Comparison of ENCODE assay signal across 8 cellular contexts in the genomic region with DNA sequence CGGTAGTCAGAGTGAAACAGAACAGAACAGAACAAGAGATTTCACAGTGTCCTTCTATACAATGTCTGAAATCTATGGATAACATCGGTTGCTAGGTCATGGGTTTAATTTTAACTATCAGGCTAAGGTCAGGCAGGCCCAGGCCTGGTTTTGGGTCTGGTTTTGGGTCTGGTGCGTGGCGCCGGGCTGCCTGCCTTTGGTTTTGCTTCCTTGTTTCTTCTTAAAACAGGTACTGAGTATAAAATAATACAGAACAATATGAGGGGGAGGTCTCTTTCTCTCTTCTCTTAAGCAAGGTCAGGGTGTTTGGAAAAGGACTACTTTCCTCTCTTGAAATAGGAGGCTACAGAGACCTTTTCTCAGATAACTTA. TPM values are rescaled to one million over a fixed set of nuclear protein-coding genes. Genes with fewer than 3 reads are reported as not detected.
A peak's percentile ranks its signal among the peaks of the same experiment; 100 is the strongest.
DNase-seq lines count a peak whose midpoint lies in the region; ATAC-seq, FAIRE-seq and TF ChIP-seq lines count a peak whose summit lies in the region.

No MANE protein-coding gene starts in this region.

- no peaks in the 10 kb centered on the region for H3K9me1 ChIP-seq in endothelial cell of umbilical vein (replicated peaks; ENCODE audit: control insufficient read depth, extremely low read depth, insufficient read depth, low read length)

- H3K9me2 ChIP-seq in DOHH2 (replicated peaks; ENCODE audit: control insufficient read depth, low read length) = no peaks in the 10 kb centered on the region

- CTCF ChIA-PET in endothelial cell of umbilical vein (lab: Charles Lee) = interaction anchor here (1.1 to 2.2 kb wide), 3 partner anchors 34 to 256 kb away, joined by 4 to 7 read pairs (median 5); no protein-coding TSS in a partner anchor

- H3K79me2 ChIP-seq in DOHH2 (ENCODE audit: control insufficient read depth, low read length) (peaks cover 69% of the 10 kb centered on the region), endothelial cell of umbilical vein (ENCODE audit: control insufficient read depth, insufficient read depth, low read length) (peaks cover 64% of the 10 kb centered on the region)

- dilution Hi-C loops in endothelial cell of umbilical vein (cut with MboI; ENCODE audit: extremely low pct_ligation_motif_present, low sequenced_read_pairs) = no loop called here

- ATAC-seq in sciatic nerve = no peak
- ATAC-seq in GM19328 (IDR thresholded peaks at IDR 0.05; ENCODE audit: unreplicated experiment) = no peak

- FAIRE-seq in endothelial cell of umbilical vein (lab: Jason Lieb, UNC) = no peak

- H3K27me3 ChIP-seq in DOHH2 (ENCODE audit: control insufficient read depth, low read length) (no peaks in the 10 kb centered on the region), endothelial cell of umbilical vein (ENCODE audit: control insufficient read depth in 2 of 2, insufficient read depth in 2 of 2, low read length in 2 of 2) (no peaks in the 10 kb centered on the region)

- intact Hi-C loops in endothelial cell of umbilical vein (cut with micrococcal nuclease) (loop anchor here (5.0 to 10.0 kb wide), 3 partner anchors 155 to 712 kb away; partner anchors contain the start of genes MRPL46, MRPS11 and POLG), posterior vena cava (cut with DNase I) (no loop called here), sciatic nerve (cut with DNase I) (loop anchor here (10.0 kb wide), 1 partner anchor 212 kb away; no protein-coding TSS in a partner anchor)

- TF ChIP-seq POLR2A in NB4 (IDR thresholded peaks at IDR 0.05; ENCODE audit: extremely low read depth, insufficient read length) = no peak
- no peak for TF ChIP-seq POLR2A in endothelial cell of umbilical vein (IDR thresholded peaks at IDR 0.05; ENCODE audit: low read depth, low read length)

- no peak for DNase-seq in NB4 (ENCODE audit: low read depth)
- DNase-seq in endothelial cell of umbilical vein (ENCODE audit: low read depth, low spot score) = no peak
- peak; percentile 68 for DNase-seq in posterior vena cava (ENCODE audit: low spot score)
- DNase-seq in epidermal melanocyte (ENCODE audit: insufficient read length, low spot score) = no peak
- DNase-seq in activated CD4-positive, CD25-positive, alpha-beta regulatory T cell treated with anti-CD3 and anti-CD28 coated beads, Interleukin-2, amount 50 U/mL, for 72 hours = no peak
- no peak for DNase-seq in sciatic nerve (ENCODE audit: low spot score)

- H3K9ac ChIP-seq in endothelial cell of umbilical vein (replicated peaks; ENCODE audit: extremely low read depth, insufficient read depth, low read length) = peak overlapping the region; percentile 87

- H3K4me1 ChIP-seq in DOHH2 (ENCODE audit: control insufficient read depth, low read length) (peaks cover 53% of the 10 kb centered on the region), endothelial cell of umbilical vein (ENCODE audit: control insufficient read depth, extremely low read depth, insufficient read depth, low read length) (peaks cover 31% of the 10 kb centered on the region)

- 0 out of 2 replicates have a peak, but pooled peaks cover 2% of the 10 kb centered on the region for H3F3A ChIP-seq in DOHH2 (ENCODE audit: control insufficient read depth, insufficient read depth)

- H3K9me3 ChIP-seq in DOHH2 (ENCODE audit: control insufficient read depth, insufficient read depth, low read length) (no peaks in the 10 kb centered on the region), endothelial cell of umbilical vein (replicated peaks; ENCODE audit: control insufficient read depth, insufficient read depth, low read length) (no peaks in the 10 kb centered on the region)

- H3K4me2 ChIP-seq in DOHH2 (ENCODE audit: low read length) = peak overlapping the region; percentile 89
- peak overlapping the region; percentile 84 for H3K4me2 ChIP-seq in endothelial cell of umbilical vein (ENCODE audit: insufficient read depth, low read length)

- TF ChIP-seq CTCF in DOHH2 (IDR thresholded peaks at IDR 0.05; ENCODE audit: low read depth, low read length, poor library complexity, severe bottlenecking) (no peak), NB4 (IDR thresholded peaks at IDR 0.05; ENCODE audit: low read depth, low read length) (no peak), endothelial cell of umbilical vein (IDR thresholded peaks at IDR 0.05; ENCODE audit: extremely low read depth in 1 of 2, insufficient read depth in 1 of 2, low read depth in 1 of 2, low read length in 2 of 2) (no peak)

- POLR2A ChIA-PET in endothelial cell of umbilical vein (lab: Charles Lee) = no interaction called here

- H3K36me3 ChIP-seq in DOHH2 (ENCODE audit: control insufficient read depth, low read length) (peaks cover 62% of the 10 kb centered on the region), endothelial cell of umbilical vein (ENCODE audit: control insufficient read depth in 2 of 2, extremely low read depth in 1 of 2, insufficient read depth in 2 of 2, low read length in 2 of 2) (peaks cover 6 to 8% of the 10 kb centered on the region in 2 experiments)

- H4K20me1 ChIP-seq in DOHH2 (ENCODE audit: control insufficient read depth, insufficient read depth, low read depth, low read length) (peaks cover 30% of the 10 kb centered on the region), endothelial cell of umbilical vein (replicated peaks; ENCODE audit: control insufficient read depth, extremely low read depth, insufficient read depth, low read length) (no peaks in the 10 kb centered on the region)

- H3K4me3 ChIP-seq in DOHH2 (ENCODE audit: low read length) (peak overlapping the region; percentile 96), NB4 (ENCODE audit: low read depth, low read length) (peak overlapping the region; percentile 85), endothelial cell of umbilical vein (replicated peaks in 1 of 3; ENCODE audit: insufficient read depth in 1 of 3, low read depth in 1 of 3, low read length in 3 of 3) (peak overlapping the region; percentile 33 to 78 (median 70))

- H2AFZ ChIP-seq in endothelial cell of umbilical vein (ENCODE audit: low read depth, low read length) = no peak overlapping the region

- H3K27ac ChIP-seq in DOHH2 (ENCODE audit: low read depth, low read length) (peak overlapping the region; percentile 70), endothelial cell of umbilical vein (ENCODE audit: insufficient read depth, low read depth, low read length) (peak overlapping the region; percentile 81)

- BruUV-seq in endothelial cell of umbilical vein (replicated peaks; lab: Mats Ljungman, UMichigan) = TSS peak; percentile 70

TF ChIP-seq in endothelial cell of umbilical vein, 7 proteins besides CTCF, POLR2A, EP300 and RAD21:
- TF ChIP-seq JUN (IDR thresholded peaks at IDR 0.05; ENCODE audit: borderline replicate concordance, insufficient read depth, insufficient read length, low read depth) = no peak
- TF ChIP-seq GATA2 (IDR thresholded peaks at IDR 0.05; ENCODE audit: insufficient read depth, insufficient read length, low read depth, low read length) = no peak
- TF ChIP-seq EZH2 (IDR thresholded peaks at IDR 0.05; ENCODE audit: borderline replicate concordance, low read depth, low read length, severe bottlenecking) = no peak
- no peak for TF ChIP-seq MYC (IDR thresholded peaks at IDR 0.05; ENCODE audit: low read depth, low read length)
- TF ChIP-seq, protein P1, sequence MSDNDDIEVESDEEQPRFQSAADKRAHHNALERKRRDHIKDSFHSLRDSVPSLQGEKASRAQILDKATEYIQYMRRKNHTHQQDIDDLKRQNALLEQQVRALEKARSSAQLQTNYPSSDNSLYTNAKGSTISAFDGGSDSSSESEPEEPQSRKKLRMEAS (IDR thresholded peaks at IDR 0.05; ENCODE audit: insufficient read depth, insufficient read length) = no peak
- TF ChIP-seq POLR2AphosphoS5 (IDR thresholded peaks at IDR 0.05; ENCODE audit: insufficient read depth, low read depth, low read length) = no peak
- no peak for TF ChIP-seq FOS (IDR thresholded peaks at IDR 0.05; ENCODE audit: borderline replicate concordance, insufficient read depth, low read length)

RNA-seq across cellular contexts. Expression of gene AEN, which starts 1.4 kb away (rescaled TPM):
- total RNA-seq in endothelial cell of umbilical vein (35.6 and 38.3 TPM in 2 replicates), posterior vena cava (10 to 100 TPM; 12.2 to 24.3 TPM), sciatic nerve (10.7 TPM)
- polyA plus RNA-seq in endothelial cell of umbilical vein = 31.6 and 34.2 TPM in 2 replicates
- polyA plus RNA-seq in endothelial cell of umbilical vein (2011; cell fraction: cytosol; rRNA removed) = 30.4 and 33.1 TPM in 2 replicates
- 71.6 and 79.4 TPM in 2 replicates for polyA plus RNA-seq in endothelial cell of umbilical vein (2011; cell fraction: nucleus; rRNA removed)
- polyA plus RNA-seq in endothelial cell of umbilical vein (2012) = 24.7 and 28.5 TPM in 2 replicates
- polyA minus RNA-seq in endothelial cell of umbilical vein = 40.9 and 53.8 TPM in 2 replicates
- 33.0 TPM for polyA minus RNA-seq in endothelial cell of umbilical vein (2011; cell fraction: cytosol; rRNA and poly(A)+ RNA removed)
- polyA minus RNA-seq in endothelial cell of umbilical vein (2011; cell fraction: nucleus; rRNA and poly(A)+ RNA removed) = 51.5 and 84.7 TPM in 2 replicates

RNA-seq across cellular contexts. Expression of gene ISG20, which starts 16.2 kb away (rescaled TPM):
- total RNA-seq in endothelial cell of umbilical vein (5.4 and 6.4 TPM in 2 replicates), posterior vena cava (1 to 10 TPM; 6.9 to 7.4 TPM), sciatic nerve (20.2 TPM)
- polyA plus RNA-seq in endothelial cell of umbilical vein = 7.5 and 9.0 TPM in 2 replicates
- polyA plus RNA-seq in endothelial cell of umbilical vein (2011; cell fraction: cytosol; rRNA removed) = 5.5 and 6.0 TPM in 2 replicates
- 5.0 and 5.1 TPM in 2 replicates for polyA plus RNA-seq in endothelial cell of umbilical vein (2011; cell fraction: nucleus; rRNA removed)
- 8.6 and 9.9 TPM in 2 replicates for polyA plus RNA-seq in endothelial cell of umbilical vein (2012)
- 4.7 and 6.4 TPM in 2 replicates for polyA minus RNA-seq in endothelial cell of umbilical vein
- 2.7 TPM for polyA minus RNA-seq in endothelial cell of umbilical vein (2011; cell fraction: cytosol; rRNA and poly(A)+ RNA removed)
- 11.3 and 15.8 TPM in 2 replicates for polyA minus RNA-seq in endothelial cell of umbilical vein (2011; cell fraction: nucleus; rRNA and poly(A)+ RNA removed)

Comparison
In these comparisons a context has a peak if more than half of its experiments do, and no peak if none do; other contexts are left out.
1. intact Hi-C loops: an anchor here in endothelial cell of umbilical vein (5.0 to 10.0 kb wide) and sciatic nerve (10.0 kb wide); none called in posterior vena cava.